8 cellular contexts compared by ENCODE assay signal in the genomic region with DNA sequence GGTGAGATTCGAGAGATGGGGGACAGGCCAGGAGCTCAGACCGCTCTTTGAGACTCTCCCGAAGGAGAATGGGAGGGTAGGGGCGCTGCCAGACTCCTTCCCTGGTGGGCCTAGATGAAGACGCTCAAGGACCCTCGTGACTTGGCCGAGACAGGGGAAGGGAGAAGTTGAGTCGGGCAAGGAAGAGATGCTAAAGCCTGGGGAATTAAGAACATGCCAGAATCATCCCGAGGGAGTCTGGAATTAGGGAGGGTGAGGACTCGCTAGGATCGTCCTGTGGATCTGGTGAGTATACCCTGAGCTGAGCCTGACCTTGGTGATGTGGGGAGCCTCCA. TPM values are rescaled to one million over a fixed set of nuclear protein-coding genes. Genes with fewer than 3 reads are reported as not detected.
A peak's percentile ranks its signal among the peaks of the same experiment; 100 is the strongest.
DNase-seq lines count a peak whose midpoint lies in the region; ATAC-seq and TF ChIP-seq lines count a peak whose summit lies in the region.

No MANE protein-coding gene starts in this region.

- peak overlapping the region; percentile 8 for H2AFZ ChIP-seq in hepatocyte

- WGBS in hepatocyte (ENCODE audit: low lambda C conversion rate, missing lambda C conversion rate): 4% methylated on average over 11 of the region's 11 CpGs
- WGBS in spleen, 5 donors: 5 to 22% (median 11%) methylated on average over 11 of the region's 11 CpGs

- H3K4me2 ChIP-seq in hepatocyte: peak overlapping the region; percentile 82

- no peaks in the 10 kb centered on the region for H3K9me2 ChIP-seq in hepatocyte (replicated peaks; ENCODE audit: insufficient read depth)

- TF ChIP-seq POLR2A in spleen (IDR thresholded peaks at IDR 0.05): no peak

- H3K27me3 ChIP-seq in hepatocyte: no peaks in the 10 kb centered on the region
- no peaks in the 10 kb centered on the region for H3K27me3 ChIP-seq in spleen (replicated peaks in 1 of 7)

- no peak for TF ChIP-seq CTCF in VCaP (conservative IDR thresholded peaks at IDR 0.05)
- no peak for TF ChIP-seq CTCF in hepatocyte (IDR thresholded peaks at IDR 0.05; ENCODE audit: poor library complexity)
- TF ChIP-seq CTCF in spleen (IDR thresholded peaks at IDR 0.05 in 8 of 11, conservative IDR thresholded peaks at IDR 0.05 in 3 of 11): no peak

- H3K79me2 ChIP-seq in hepatocyte: peaks cover 20% of the 10 kb centered on the region

- H3K4me3 ChIP-seq in hepatocyte (peak overlapping the region; percentile 27), spleen (peak overlapping the region; percentile 48 to 87 (median 66))

- H4K20me1 ChIP-seq in hepatocyte (ENCODE audit: insufficient read depth, poor library complexity, severe bottlenecking): no peaks in the 10 kb centered on the region

- intact Hi-C loops in spleen (cut with DNase I; ENCODE audit: low total_unique reads): loop anchor here (10.0 kb wide), 1 partner anchor 152 kb away; no protein-coding TSS in a partner anchor

- no peak for ATAC-seq in HG02884 (IDR thresholded peaks at IDR 0.05; ENCODE audit: unreplicated experiment)

- no peaks in the 10 kb centered on the region for H3K36me3 ChIP-seq in hepatocyte (replicated peaks; ENCODE audit: insufficient read depth, low read depth)
- H3K36me3 ChIP-seq in spleen: peaks cover 5 to 69% (median 35%) of the 10 kb centered on the region in 6 donors

- no peaks in the 10 kb centered on the region for H3K4me1 ChIP-seq in hepatocyte (ENCODE audit: insufficient read depth)
- H3K4me1 ChIP-seq in spleen: peaks cover 6 to 26% (median 17%) of the 10 kb centered on the region in 6 donors

- peak; percentile 36 for DNase-seq in NCI-H345 (lab: John Stamatoyannopoulos, UW)
- DNase-seq in NCI-H345 treated with DMSO at 0.1 percent for 48 hours (lab: John Stamatoyannopoulos, UW; ENCODE audit: unreplicated experiment): no peak
- DNase-seq in hepatocyte (ENCODE audit: low spot score): no peak
- DNase-seq in spleen: no peak
- no peak for DNase-seq in SW 1271 (lab: John Stamatoyannopoulos, UW)
- no peak for DNase-seq in activated effector memory CD4-positive, alpha-beta T cell treated with anti-CD3 and anti-CD28 coated beads, Interleukin-2, amount 50 U/mL, for 16 hours

- H3K27ac ChIP-seq in VCaP (peak overlapping the region; percentile 76; the same call in 1 of the 2 replicates), hepatocyte (no peak overlapping the region), spleen (peak overlapping the region in 3 of 8 donors; percentile 38 to 71 (median 40))

- H3K9me3 ChIP-seq in hepatocyte (ENCODE audit: low read depth) (no peaks in the 10 kb centered on the region), spleen (no peaks in the 10 kb centered on the region)

RNA-seq across cellular contexts. Expression of a gene that starts 0.5 kb away (rescaled TPM):
- total RNA-seq in hepatocyte (21.9 and 26.7 TPM in 2 replicates), spleen (10 to 100 TPM in 4 of 7 donors, 1 to 10 TPM in 3; 3.0 to 22.2 (median 12.3) TPM)
- polyA plus RNA-seq in hepatocyte (46.9 and 49.0 TPM in 2 replicates), spleen (10 to 100 TPM; 11.4 to 56.4 (median 19.7) TPM)

RNA-seq across cellular contexts. Expression of a gene that starts 14.1 kb away (rescaled TPM):
- total RNA-seq in hepatocyte (0.63 TPM in 1 of 2 replicates, not detected in the other), spleen (under 1 TPM in 2 of 7 donors, not detected in 5; 0.54 to 0.89 TPM)
- polyA plus RNA-seq in hepatocyte (0.51 and 1.8 TPM in 2 replicates), spleen (1 to 10 TPM; 1.4 to 3.4 (median 1.9) TPM)

RNA-seq across cellular contexts. Expression of a gene that starts 20.6 kb away (rescaled TPM):
- total RNA-seq in hepatocyte (19.3 and 30.0 TPM in 2 replicates), spleen (10 to 100 TPM in 6 of 7 donors, 1 to 10 TPM in 1; 8.8 to 32.4 (median 20.0) TPM)
- polyA plus RNA-seq in hepatocyte (32.1 and 32.5 TPM in 2 replicates), spleen (10 to 100 TPM in 2 of 3 donors, 1 to 10 TPM in 1; 6.3 to 15.8 (median 15.7) TPM)

RNA-seq across cellular contexts. Expression of a gene that starts 21.2 kb away (rescaled TPM):
- total RNA-seq in hepatocyte: 18.8 and 25.2 TPM in 2 replicates
- 60.3 and 65.1 TPM in 2 replicates for polyA plus RNA-seq in hepatocyte
- 10 to 100 TPM; 21.0 to 39.3 (median 29.6) TPM for total RNA-seq in spleen
- polyA plus RNA-seq in spleen: 10 to 100 TPM; 31.8 to 34.7 (median 32.5) TPM

RNA-seq across cellular contexts. Expression of a gene that starts 21.3 kb away (rescaled TPM):
- 0.72 and 2.6 TPM in 2 replicates for total RNA-seq in hepatocyte
- 9.9 and 16.8 TPM in 2 replicates for polyA plus RNA-seq in hepatocyte
- total RNA-seq in spleen: not detected
- 1 to 10 TPM in 1 of 3 donors, under 1 TPM in 2; 0.70 to 1.2 (median 0.89) TPM for polyA plus RNA-seq in spleen
